ENCODE assay signal across 8 cellular contexts in genomic region chrX:132958086-132958703, GRCh38. TPM values are rescaled to one million over a fixed set of nuclear protein-coding genes. Genes with fewer than 3 reads are reported as not detected.
DNase-seq lines count a peak whose midpoint lies in the region; ATAC-seq and TF ChIP-seq lines count a peak whose summit lies in the region.

Gene HS6ST2, minus strand, starts transcription at chrX:132958629.

- POLR2A ChIA-PET in CD4-positive, alpha-beta memory T cell (lab: Charles Lee; ENCODE audit: partially characterized antibody), result no interaction called here

- no peaks in the 10 kb centered on the region for H3K27me3 ChIP-seq in CD4-positive, alpha-beta memory T cell (ENCODE audit: insufficient read depth, low read length)
- no peaks in the 10 kb centered on the region for H3K27me3 ChIP-seq in MG63
- H3K27me3 ChIP-seq in ectodermal cell (ENCODE audit: control insufficient read depth, insufficient read depth, low read length, poor library complexity, severe bottlenecking), result peaks cover 57% of the 10 kb centered on the region
- peaks cover 48% of the 10 kb centered on the region for H3K27me3 ChIP-seq in adrenal gland

- CTCF ChIA-PET in CD4-positive, alpha-beta memory T cell (lab: Charles Lee; ENCODE audit: partially characterized antibody), result no interaction called here

- intact Hi-C loops in CD4-positive, alpha-beta memory T cell (cut with micrococcal nuclease), result no loop called here
- intact Hi-C loops in adrenal gland (cut with DNase I), result no loop called here

- peaks cover 0 to 1% (median 0%) of the 10 kb centered on the region in 8 donors for H3K9me3 Mint-ChIP-seq in CD4-positive, alpha-beta memory T cell
- H3K9me3 Mint-ChIP-seq in nephron, result no peaks in the 10 kb centered on the region

- H3K4me3 ChIP-seq in CD4-positive, alpha-beta memory T cell (ENCODE audit: low read length in 2 of 2), result no peak within 1 kb of the TSS
- H3K4me3 ChIP-seq in MG63, result peak within 1 kb of the TSS; percentile 38
- H3K4me3 ChIP-seq in ectodermal cell (ENCODE audit: insufficient read depth, low read depth, low read length), result peak within 1 kb of the TSS; percentile 48
- peak within 1 kb of the TSS in 1 of 4 donors; percentile 44 for H3K4me3 ChIP-seq in adrenal gland

- H3K4me3 Mint-ChIP-seq in CD4-positive, alpha-beta memory T cell, result peak within 1 kb of the TSS in 6 of 8 donors; percentile 38 to 70 (median 57)
- peak within 1 kb of the TSS; percentile 91 to 94 (median 92) for H3K4me3 Mint-ChIP-seq in nephron

- no peaks in the 10 kb centered on the region for H3K9me3 ChIP-seq in CD4-positive, alpha-beta memory T cell (ENCODE audit: control insufficient read depth in 1 of 2, low read length in 2 of 2)
- no peaks in the 10 kb centered on the region for H3K9me3 ChIP-seq in MG63
- no peaks in the 10 kb centered on the region for H3K9me3 ChIP-seq in ectodermal cell (ENCODE audit: control insufficient read depth, low read length)
- no peaks in the 10 kb centered on the region for H3K9me3 ChIP-seq in adrenal gland (replicated peaks in 1 of 3)

- DNase-seq in CD4-positive, alpha-beta memory T cell, result no peak
- DNase-seq in MG63 (peak; percentile 10), adrenal gland (no peak), GM19240 (ENCODE audit: insufficient read length, low spot score) (no peak), pons (ENCODE audit: low spot score) (no peak)

- H3K27ac ChIP-seq in CD4-positive, alpha-beta memory T cell (ENCODE audit: low read depth, low read length), result no peak within 1 kb of the TSS
- H3K27ac ChIP-seq in ectodermal cell (ENCODE audit: insufficient read depth, low read depth, low read length, poor library complexity, severe bottlenecking) (no peak within 1 kb of the TSS), adrenal gland (no peak within 1 kb of the TSS)

- H3K36me3 Mint-ChIP-seq in CD4-positive, alpha-beta memory T cell, result no peaks in the 10 kb centered on the region
- no peaks in the 10 kb centered on the region for H3K36me3 Mint-ChIP-seq in nephron (ENCODE audit: low read depth)

- ATAC-seq in GM19035 (IDR thresholded peaks at IDR 0.05; ENCODE audit: unreplicated experiment), result no peak

- TF ChIP-seq CTCF in nephron (IDR thresholded peaks at IDR 0.05; ENCODE audit: unreplicated experiment in 3 of 3) (peak in 1 of 3 experiments; percentile 34), adrenal gland (IDR thresholded peaks at IDR 0.05) (no peak)

- no peak within 1 kb of the TSS for H3K27ac Mint-ChIP-seq in CD4-positive, alpha-beta memory T cell
- peak within 1 kb of the TSS; percentile 46 to 74 (median 70) for H3K27ac Mint-ChIP-seq in nephron

- H3K36me3 ChIP-seq in CD4-positive, alpha-beta memory T cell (ENCODE audit: insufficient read depth, low read length), result no peaks in the 10 kb centered on the region
- H3K36me3 ChIP-seq in MG63 (no peaks in the 10 kb centered on the region), ectodermal cell (ENCODE audit: control insufficient read depth, insufficient read depth, low read length) (no peaks in the 10 kb centered on the region), adrenal gland (replicated peaks in 1 of 2) (no peaks in the 10 kb centered on the region)

- TF ChIP-seq POLR2A in adrenal gland (IDR thresholded peaks at IDR 0.05), result no peak

- H3K4me1 ChIP-seq in CD4-positive, alpha-beta memory T cell (ENCODE audit: insufficient read depth, low read length), result no peaks in the 10 kb centered on the region
- no peaks in the 10 kb centered on the region for H3K4me1 ChIP-seq in ectodermal cell (ENCODE audit: control insufficient read depth, insufficient read depth, low read length)
- H3K4me1 ChIP-seq in adrenal gland (replicated peaks in 1 of 2), result peaks cover 0 to 4% of the 10 kb centered on the region in 2 donors

- peaks cover 9 to 19% of the 10 kb centered on the region in 2 donors for H3K27me3 Mint-ChIP-seq in CD4-positive, alpha-beta memory T cell
- peaks cover 50% of the 10 kb centered on the region for H3K27me3 Mint-ChIP-seq in nephron (ENCODE audit: low read depth)

- WGBS in ectodermal cell, 2 experiments, result 1% methylated on average over 63 of the region's 63 CpGs
- 1 to 56% (median 13%) methylated on average over 6 to 62 of the region's 63 CpGs for WGBS in adrenal gland, 4 donors

- peaks cover 0 to 11% (median 5%) of the 10 kb centered on the region in 4 donors for H3K4me1 Mint-ChIP-seq in CD4-positive, alpha-beta memory T cell
- H3K4me1 Mint-ChIP-seq in nephron, result peaks cover 54% of the 10 kb centered on the region

RNA-seq across cellular contexts. Expression of gene HS6ST2, which starts in this region (rescaled TPM):
- not detected for total RNA-seq in CD4-positive, alpha-beta memory T cell
- polyA plus RNA-seq in CD4-positive, alpha-beta memory T cell, result not detected
- total RNA-seq in MG63 (2014; rRNA removed; shearing (Covaris generic); ENCODE audit: low replicate concordance), result 1.3 and 5.5 TPM in 2 replicates
- polyA plus RNA-seq in ectodermal cell (2013, experiment 1 of 4), result 15.9 TPM
- polyA plus RNA-seq in ectodermal cell (2013, experiment 2 of 4), result 15.4 TPM
- 11.2 TPM for polyA plus RNA-seq in ectodermal cell (2013, experiment 3 of 4)
- 12.6 TPM for polyA plus RNA-seq in ectodermal cell (2013, experiment 4 of 4)
- 1 to 10 TPM in 5 of 8 donors, under 1 TPM in 3; 0.32 to 1.9 (median 1.3) TPM for total RNA-seq in adrenal gland
- polyA plus RNA-seq in adrenal gland, result 1 to 10 TPM in 1 of 3 donors, under 1 TPM in 2; 0.24 to 2.4 (median 0.40) TPM

Comparison
In these comparisons a context has a peak if more than half of its experiments do, and no peak if none do; other contexts are left out.
1. H3K4me3 ChIP-seq: peak in MG63 (single experiment) and ectodermal cell (single experiment); none in CD4-positive, alpha-beta memory T cell (0 of 2).
2. H3K27ac Mint-ChIP-seq: peak in nephron (3 of 3); none in CD4-positive, alpha-beta memory T cell (0 of 7).